In the genomic region with DNA sequence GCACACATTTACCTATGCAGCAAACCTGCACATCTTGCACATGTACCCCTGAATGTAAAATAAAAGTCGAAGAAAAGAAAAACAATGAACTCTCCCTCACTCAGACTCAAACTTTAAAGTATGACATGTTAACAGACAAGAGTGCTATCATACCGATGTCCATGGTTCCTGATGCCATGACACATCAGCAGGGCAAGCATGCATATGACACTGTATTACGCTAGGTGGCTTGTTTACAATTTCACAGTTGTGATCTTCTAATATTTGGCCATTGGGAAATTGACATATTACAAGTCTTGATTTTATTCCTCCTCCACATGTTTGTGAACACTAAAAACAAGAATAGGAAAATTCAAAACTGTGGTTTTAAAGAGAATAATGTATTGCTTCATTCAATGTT, we compare ENCODE assay signal across 28 cellular contexts.
"Had no signal": no experiment of that assay in that cellular context is flagged by ENCODE, and none has a peak within 500 bp of the region (broad histone marks: within the 10 kb centered on the region; RNA-seq: fewer than 3 reads in every experiment).

No MANE protein-coding gene starts in this region.

- H3K79me2 ChIP-seq: hepatocyte, parathyroid adenoma had no signal

- H3K4me3 ChIP-seq: gastroesophageal sphincter, heart left ventricle, hepatocyte, lung, mucosa of descending colon, neural progenitor cell, psoas muscle, sigmoid colon, stomach, thyroid gland, vagina had no signal

- H3K27ac Mint-ChIP-seq: dendritic cell treated with granulocyte-macrophage colony-stimulating factor and Interleukin-4, amounts not matched to agents 40 ng/mL and 50 ng/mL, for 4 days; endodermal cell; memory B cell; naive B cell; nephron; neural progenitor cell; stimulated activated effector memory CD8-positive, alpha-beta T cell treated with anti-CD3 and anti-CD28 coated beads, Interleukin-12 subunit alpha, Interleukin-12 subunit beta, amount 100 ng/mL, for 72 hours had no signal

- H3K27me3 ChIP-seq: gastroesophageal sphincter, heart left ventricle, hepatocyte, neural progenitor cell, sigmoid colon, stomach, thyroid gland, vagina had no signal

- ATAC-seq: esophagus mucosa; gastroesophageal sphincter; heart left ventricle; left lobe of liver; mucosa of descending colon; psoas muscle; right cardiac atrium; stimulated activated effector memory CD8-positive, alpha-beta T cell treated with anti-CD3 and anti-CD28 coated beads, Interleukin-12 subunit alpha, Interleukin-12 subunit beta, amount 100 ng/mL, for 72 hours had no signal

- DNase-seq: effector CD8-positive, alpha-beta T cell; endodermal cell; foreskin fibroblast; heart left ventricle; kidney; mucosa of descending colon; naive B cell; psoas muscle; right cardiac atrium; sigmoid colon; stimulated activated CD4-positive, alpha-beta T cell treated with anti-CD3 and anti-CD28 coated beads, Interleukin-2, amount 100 ng/mL, for 24 hours; stimulated activated CD4-positive, alpha-beta T cell treated with anti-CD3 and anti-CD28 coated beads, Interleukin-4, amount 100 ng/mL, for 24 hours; stimulated activated naive CD4-positive, alpha-beta T cell treated with Interleukin-2 at 50 U/mL for 16 hours; stomach; thyroid gland had no signal

- H2AFZ ChIP-seq: hepatocyte, neural progenitor cell, parathyroid adenoma had no signal

- H3K4me1 ChIP-seq: gastroesophageal sphincter, heart left ventricle, neural progenitor cell, parathyroid adenoma, psoas muscle, sigmoid colon, stomach, thyroid gland, vagina had no signal

- H3K4me2 ChIP-seq: hepatocyte, neural progenitor cell had no signal

- H3K9me3 ChIP-seq: gastroesophageal sphincter, heart left ventricle, mucosa of descending colon, psoas muscle, sigmoid colon, stomach, thyroid gland, vagina had no signal

- H3K27ac ChIP-seq: epithelial cell of prostate, gastroesophageal sphincter, heart left ventricle, hepatocyte, neural progenitor cell, parathyroid adenoma, psoas muscle, sigmoid colon, stomach, thyroid gland, vagina had no signal

- H3K9me3 Mint-ChIP-seq: dendritic cell treated with granulocyte-macrophage colony-stimulating factor and Interleukin-4, amounts not matched to agents 40 ng/mL and 50 ng/mL, for 4 days; endodermal cell; memory B cell; naive B cell; nephron; neural progenitor cell; stimulated activated effector memory CD8-positive, alpha-beta T cell treated with anti-CD3 and anti-CD28 coated beads, Interleukin-12 subunit alpha, Interleukin-12 subunit beta, amount 100 ng/mL, for 72 hours had no signal

- H3K27me3 Mint-ChIP-seq: dendritic cell treated with granulocyte-macrophage colony-stimulating factor and Interleukin-4, amounts not matched to agents 40 ng/mL and 50 ng/mL, for 4 days; memory B cell; naive B cell had no signal

- H3K4me1 Mint-ChIP-seq: endodermal cell; memory B cell; naive B cell; nephron; neural progenitor cell; stimulated activated effector memory CD8-positive, alpha-beta T cell treated with anti-CD3 and anti-CD28 coated beads, Interleukin-12 subunit alpha, Interleukin-12 subunit beta, amount 100 ng/mL, for 72 hours had no signal

- H3K36me3 ChIP-seq: gastroesophageal sphincter, heart left ventricle, neural progenitor cell, sigmoid colon, stomach, thyroid gland, vagina had no signal

- H3K4me3 Mint-ChIP-seq: dendritic cell treated with granulocyte-macrophage colony-stimulating factor and Interleukin-4, amounts not matched to agents 40 ng/mL and 50 ng/mL, for 4 days; endodermal cell; memory B cell; naive B cell; nephron; neural progenitor cell; stimulated activated effector memory CD8-positive, alpha-beta T cell treated with anti-CD3 and anti-CD28 coated beads, Interleukin-12 subunit alpha, Interleukin-12 subunit beta, amount 100 ng/mL, for 72 hours had no signal

- H3K9ac ChIP-seq: neural progenitor cell, parathyroid adenoma had no signal

- H3K36me3 Mint-ChIP-seq: memory B cell; naive B cell; stimulated activated effector memory CD8-positive, alpha-beta T cell treated with anti-CD3 and anti-CD28 coated beads, Interleukin-12 subunit alpha, Interleukin-12 subunit beta, amount 100 ng/mL, for 72 hours had no signal
